In genomic region chr9:5978523-5978922, GRCh38 we compare ENCODE assay signal across 2 cellular contexts.
TF ChIP-seq lines count a peak whose summit lies in the region.

No MANE protein-coding gene starts in this region.

TF ChIP-seq in HepG2, 621 proteins besides CTCF, POLR2A, EP300 and RAD21:
- TF ChIP-seq MAFK (conservative IDR thresholded peaks at IDR 0.05 in 1 of 2, IDR thresholded peaks at IDR 0.05 in 1 of 2; ENCODE audit: low read length in 2 of 2) (peak; percentile 27 to 57; a peak in 3 of 4 replicates), NCOA1 (CRISPR knock-in tag; IDR thresholded peaks at IDR 0.05) (no peak), MAFF (IDR thresholded peaks at IDR 0.05; ENCODE audit: low read depth, low read length) (peak; percentile 30; the same call in 1 of the 2 replicates), ZSCAN5A (CRISPR knock-in tag; IDR thresholded peaks at IDR 0.05; ENCODE audit: borderline replicate concordance) (no peak), SMYD3 (CRISPR knock-in tag; IDR thresholded peaks at IDR 0.05) (no peak)

TF ChIP-seq in K562, 482 proteins besides CTCF, POLR2A, EP300 and RAD21:
- TF ChIP-seq KLF13 (tag; IDR thresholded peaks at IDR 0.05; ENCODE audit: borderline replicate concordance, low read depth) = no peak
- TF ChIP-seq PPARD (CRISPR knock-in tag; IDR thresholded peaks at IDR 0.05) = no peak
- no peak for TF ChIP-seq ETS1 (conservative IDR thresholded peaks at IDR 0.05; ENCODE audit: control insufficient read depth, low read depth, low read length)
- TF ChIP-seq PREB (CRISPR knock-in tag; IDR thresholded peaks at IDR 0.05) = no peak
- TF ChIP-seq SAP30 (IDR thresholded peaks at IDR 0.05; ENCODE audit: borderline replicate concordance, insufficient read depth, low read depth, low read length, poor library complexity, severe bottlenecking) = no peak
- no peak for TF ChIP-seq NFE2L1 (tag; IDR thresholded peaks at IDR 0.05; ENCODE audit: borderline replicate concordance, low read depth)
- no peak for TF ChIP-seq MTA3 (IDR thresholded peaks at IDR 0.05; ENCODE audit: borderline replicate concordance)
- peak; percentile 30; the same call in 1 of the 2 replicates for TF ChIP-seq ZNF316 (IDR thresholded peaks at IDR 0.05)
- no peak for TF ChIP-seq FOXO4 (CRISPR knock-in tag; IDR thresholded peaks at IDR 0.05)
- TF ChIP-seq RCOR1 (IDR thresholded peaks at IDR 0.05; ENCODE audit: borderline replicate concordance in 1 of 2, low read depth in 2 of 2, low read length in 2 of 2) = no peak
- no peak for TF ChIP-seq RBM34 (IDR thresholded peaks at IDR 0.05; ENCODE audit: borderline replicate concordance, insufficient read depth, low read length)
- TF ChIP-seq C11orf30 (IDR thresholded peaks at IDR 0.05; ENCODE audit: low read depth) = peak; percentile 9; the same call in 1 of the 2 replicates
- no peak for TF ChIP-seq WHSC1 (IDR thresholded peaks at IDR 0.05; ENCODE audit: low read length)
- no peak for TF ChIP-seq SMAD4 (CRISPR knock-in tag; conservative IDR thresholded peaks at IDR 0.05)
- TF ChIP-seq ZNF407 (IDR thresholded peaks at IDR 0.05; ENCODE audit: low read depth) = no peak
- TF ChIP-seq E2F8 (IDR thresholded peaks at IDR 0.05; ENCODE audit: low read depth, partially characterized antibody) = no peak
- TF ChIP-seq CREB3L1 (IDR thresholded peaks at IDR 0.05; ENCODE audit: borderline replicate concordance, low read depth) = no peak
